In the genomic region with DNA sequence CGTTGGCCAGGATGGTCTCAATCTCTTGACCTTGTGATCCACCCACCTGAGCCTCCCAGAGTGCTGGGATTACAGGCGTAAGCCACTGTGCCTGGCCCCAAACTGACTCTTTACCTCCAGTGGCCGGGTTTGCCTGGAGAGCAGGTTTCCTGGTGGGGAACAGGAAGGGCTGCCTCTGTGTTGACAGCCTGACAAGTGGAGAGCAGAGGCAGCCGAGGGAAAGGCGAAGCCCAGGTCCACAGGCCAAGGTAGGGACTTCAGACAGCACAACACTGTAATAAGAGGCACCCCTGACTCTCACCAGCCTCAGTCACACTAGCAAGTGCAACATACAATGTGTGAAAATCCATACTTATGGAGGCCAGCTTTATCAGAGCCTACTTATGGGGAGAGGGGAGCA, we compare ENCODE assay signal across 29 cellular contexts. TPM values are rescaled to one million over a fixed set of nuclear protein-coding genes. Genes with fewer than 3 reads are reported as not detected.
"Had no signal": no experiment of that assay in that cellular context is flagged by ENCODE, and none has a peak within 500 bp of the region (broad histone marks: within the 10 kb centered on the region; RNA-seq: fewer than 3 reads in every experiment).

No MANE protein-coding gene starts in this region.

- ATAC-seq: naive thymus-derived CD4-positive, alpha-beta T cell; natural killer cell; pancreas; right cardiac atrium; sciatic nerve; stimulated activated memory B cell treated with anti-CD40 and anti-IgM and Interleukin-4, amounts not matched to agents 10 μg/mL and 1 μg/mL and 100 μg/mL, for 72 hours; stimulated activated naive CD8-positive, alpha-beta T cell treated with anti-CD3 and anti-CD28 coated beads, Interleukin-15, amount 100 ng/mL, for 72 hours; stimulated activated naive CD8-positive, alpha-beta T cell treated with anti-CD3 and anti-CD28 coated beads, Interleukin-15, Interleukin-2, amounts not matched to agents 100 U/mL and 50 U/mL, for 24 hours had no signal

- H3K27ac ChIP-seq: neural progenitor cell, neutrophil, pancreas, prostate gland, skin epidermis, spleen, suprapubic skin, testis, tibial artery, transverse colon, upper lobe of right lung, uterus had no signal

- H3K27me3 ChIP-seq: neural progenitor cell, pancreas, testis, transverse colon, upper lobe of right lung, uterus had no signal

- H3K4me3 ChIP-seq: neural progenitor cell, pancreas, prostate gland, skin epidermis, smooth muscle cell, spleen, suprapubic skin, testis, tibial artery, transverse colon, upper lobe of right lung, uterus had no signal

- H3K4me1 ChIP-seq: pancreas, prostate gland, spleen, suprapubic skin, testis, tibial artery, transverse colon, upper lobe of right lung, uterus had no signal

- DNase-seq: naive thymus-derived CD4-positive, alpha-beta T cell; natural killer cell; nucleus accumbens; pancreas; retina; right cardiac atrium; spleen; stimulated activated CD4-positive, alpha-beta T cell treated with anti-CD3 and anti-CD28 coated beads, Interleukin-12 subunit alpha, Interleukin-12 subunit beta, amount 100 ng/mL, for 4 hours; stimulated activated CD4-positive, alpha-beta T cell treated with anti-CD3 and anti-CD28 coated beads, Interleukin-1b, Interleukin-23, amount 100 ng/mL, for 48 hours; stimulated activated CD4-positive, alpha-beta T cell treated with anti-CD3 and anti-CD28 coated beads, Interleukin-4, amount 100 ng/mL, for 1 hour; stimulated activated CD4-positive, alpha-beta T cell treated with anti-CD3 and anti-CD28 coated beads, Interleukin-4, amount 100 ng/mL, for 4 hours; stimulated activated CD8-positive, alpha-beta memory T cell treated with anti-CD3 and anti-CD28 coated beads, Interleukin-4, amount 100 ng/mL, for 48 hours; stimulated activated naive CD4-positive, alpha-beta T cell; stimulated activated naive CD8-positive, alpha-beta T cell treated with anti-CD3 and anti-CD28 coated beads, Interleukin-15, amount 100 ng/mL, for 72 hours; stimulated activated naive CD8-positive, alpha-beta T cell treated with anti-CD3 and anti-CD28 coated beads, Interleukin-15, Interleukin-2, amounts not matched to agents 100 U/mL and 50 U/mL, for 24 hours; substantia nigra; testis; tibial artery; transverse colon; upper lobe of right lung; uterus had no signal

- H3K9me3 ChIP-seq: neutrophil, pancreas, prostate gland, spleen, suprapubic skin, testis, tibial artery, transverse colon, upper lobe of right lung, uterus had no signal

- H2AFZ ChIP-seq: neural progenitor cell had no signal

- H3K9ac ChIP-seq: neural progenitor cell had no signal

- FAIRE-seq: pancreas had no signal

- H3K4me2 ChIP-seq: neural progenitor cell, smooth muscle cell had no signal

- H3K36me3 ChIP-seq: neural progenitor cell, neutrophil, pancreas, prostate gland, spleen, suprapubic skin, tibial artery, transverse colon, upper lobe of right lung, uterus had no signal

RNA-seq across cellular contexts. Expression of gene SH3BP4, which starts 16.5 kb away (rescaled TPM):
- polyA plus RNA-seq: naive thymus-derived CD4-positive, alpha-beta T cell had no signal
